ENCODE assay signal across 1 cellular context in genomic region chr17:76386966-76387765, GRCh38.
TF ChIP-seq lines count a peak whose summit lies in the region.

No MANE protein-coding gene starts in this region.

TF ChIP-seq in IMR-90, 13 proteins besides CTCF, POLR2A, EP300 and RAD21:
- TF ChIP-seq MXI1 (IDR thresholded peaks at IDR 0.05; ENCODE audit: borderline replicate concordance, low read depth, low read length) (no peak), FOS (IDR thresholded peaks at IDR 0.05; ENCODE audit: low read depth, low read length) (no peak), BHLHE40 (IDR thresholded peaks at IDR 0.05; ENCODE audit: low read depth, low read length) (no peak), SMC3 (IDR thresholded peaks at IDR 0.05; ENCODE audit: low read depth, low read length) (no peak), MAFK (IDR thresholded peaks at IDR 0.05; ENCODE audit: low read depth, low read length) (no peak), CEBPB (IDR thresholded peaks at IDR 0.05; ENCODE audit: low read depth, low read length) (no peak), MAZ (IDR thresholded peaks at IDR 0.05; ENCODE audit: borderline replicate concordance, low read depth, low read length) (no peak), RCOR1 (IDR thresholded peaks at IDR 0.05; ENCODE audit: insufficient replicate concordance, low read length) (no peak)
